Comparison of ENCODE assay signal across 15 cellular contexts in the genomic region with DNA sequence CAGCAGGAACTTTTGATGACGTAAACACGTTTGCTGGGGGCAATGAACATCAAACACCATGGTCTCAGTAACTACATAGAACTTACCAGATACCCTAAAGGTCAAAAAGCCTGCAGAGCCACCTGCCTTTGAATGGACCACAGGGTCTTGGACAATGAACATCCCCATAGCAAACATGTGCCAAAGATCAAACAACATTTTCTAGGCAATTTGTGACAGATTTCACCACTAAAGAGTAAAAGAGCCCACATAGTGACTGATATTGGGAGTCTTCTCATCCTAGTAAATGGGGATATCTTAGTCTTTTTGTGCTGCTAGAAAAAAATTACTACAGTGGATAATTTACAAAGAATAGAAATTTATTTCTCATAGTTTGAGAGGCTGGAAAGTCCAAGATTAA.
DNase-seq lines count a peak whose midpoint lies in the region; ATAC-seq and TF ChIP-seq lines count a peak whose summit lies in the region.
"Had no signal": no experiment of that assay in that cellular context is flagged by ENCODE, and none has a peak within 500 bp of the region (broad histone marks: within the 10 kb centered on the region; RNA-seq: fewer than 3 reads in every experiment).

No MANE protein-coding gene starts in this region.

- H3K27ac Mint-ChIP-seq in activated CD8-positive, alpha-beta T cell treated with anti-CD3 and anti-CD28 coated beads for 36 hours = peak overlapping the region; percentile 90
- no peak overlapping the region for H3K27ac Mint-ChIP-seq in activated CD8-positive, alpha-beta T cell treated with anti-CD3 and anti-CD28 coated beads, Interleukin-2, amount 10 ng/mL, durations not matched to agents 7 days and 5 days
- peak overlapping the region; percentile 79 for H3K27ac Mint-ChIP-seq in stimulated activated naive CD8-positive, alpha-beta T cell treated with anti-CD3 and anti-CD28 coated beads, Interleukin-15, Interleukin-2, amounts not matched to agents 100 ng/mL and 50 ng/mL, for 24 hours
- peak overlapping the region; percentile 42 for H3K27ac Mint-ChIP-seq in dendritic cell treated with granulocyte-macrophage colony-stimulating factor and Interleukin-4, amounts not matched to agents 40 ng/mL and 50 ng/mL, for 4 days
- H3K27ac Mint-ChIP-seq: GM23338, HFFc6 had no signal

- H3K27me3 Mint-ChIP-seq in activated CD8-positive, alpha-beta T cell treated with anti-CD3 and anti-CD28 coated beads for 36 hours = no peaks in the 10 kb centered on the region
- H3K27me3 Mint-ChIP-seq in activated CD8-positive, alpha-beta T cell treated with anti-CD3 and anti-CD28 coated beads, Interleukin-2, amount 10 ng/mL, durations not matched to agents 7 days and 5 days (ENCODE audit: low read depth) = peaks cover 10% of the 10 kb centered on the region
- peaks cover 17% of the 10 kb centered on the region for H3K27me3 Mint-ChIP-seq in stimulated activated naive CD8-positive, alpha-beta T cell treated with anti-CD3 and anti-CD28 coated beads, Interleukin-15, Interleukin-2, amounts not matched to agents 100 ng/mL and 50 ng/mL, for 24 hours
- no peaks in the 10 kb centered on the region for H3K27me3 Mint-ChIP-seq in dendritic cell treated with granulocyte-macrophage colony-stimulating factor and Interleukin-4, amounts not matched to agents 40 ng/mL and 50 ng/mL, for 4 days
- H3K27me3 Mint-ChIP-seq: CD4-positive, alpha-beta memory T cell had no signal

- H3K4me1 Mint-ChIP-seq in activated CD8-positive, alpha-beta T cell treated with anti-CD3 and anti-CD28 coated beads for 36 hours (ENCODE audit: low read depth) = peaks cover 15% of the 10 kb centered on the region
- H3K4me1 Mint-ChIP-seq in activated CD8-positive, alpha-beta T cell treated with anti-CD3 and anti-CD28 coated beads, Interleukin-2, amount 10 ng/mL, durations not matched to agents 7 days and 5 days (ENCODE audit: low read depth) = peaks cover 5% of the 10 kb centered on the region
- peaks cover 18% of the 10 kb centered on the region for H3K4me1 Mint-ChIP-seq in stimulated activated naive CD8-positive, alpha-beta T cell treated with anti-CD3 and anti-CD28 coated beads, Interleukin-15, Interleukin-2, amounts not matched to agents 100 ng/mL and 50 ng/mL, for 24 hours (ENCODE audit: low read depth)
- H3K4me1 Mint-ChIP-seq in dendritic cell treated with granulocyte-macrophage colony-stimulating factor and Interleukin-4, amounts not matched to agents 40 ng/mL and 50 ng/mL, for 4 days (ENCODE audit: low read depth) = peaks cover 30% of the 10 kb centered on the region
- H3K4me1 Mint-ChIP-seq: CD4-positive, alpha-beta memory T cell had no signal

- H3K4me3 Mint-ChIP-seq in activated CD8-positive, alpha-beta T cell treated with anti-CD3 and anti-CD28 coated beads for 36 hours = no peak overlapping the region
- H3K4me3 Mint-ChIP-seq in activated CD8-positive, alpha-beta T cell treated with anti-CD3 and anti-CD28 coated beads, Interleukin-2, amount 10 ng/mL, durations not matched to agents 7 days and 5 days = no peak overlapping the region
- H3K4me3 Mint-ChIP-seq in stimulated activated naive CD8-positive, alpha-beta T cell treated with anti-CD3 and anti-CD28 coated beads, Interleukin-15, Interleukin-2, amounts not matched to agents 100 ng/mL and 50 ng/mL, for 24 hours = no peak overlapping the region
- no peak overlapping the region for H3K4me3 Mint-ChIP-seq in dendritic cell treated with granulocyte-macrophage colony-stimulating factor and Interleukin-4, amounts not matched to agents 40 ng/mL and 50 ng/mL, for 4 days
- H3K4me3 Mint-ChIP-seq: CD4-positive, alpha-beta memory T cell; GM23338; HFFc6 had no signal

- DNase-seq in activated CD8-positive, alpha-beta T cell treated with anti-CD3 and anti-CD28 coated beads for 36 hours = no peak
- no peak for DNase-seq in activated CD8-positive, alpha-beta T cell treated with anti-CD3 and anti-CD28 coated beads, Interleukin-2, amount 10 ng/mL, durations not matched to agents 7 days and 5 days
- no peak for DNase-seq in stimulated activated naive CD8-positive, alpha-beta T cell treated with anti-CD3 and anti-CD28 coated beads, Interleukin-15, Interleukin-2, amounts not matched to agents 100 U/mL and 50 U/mL, for 24 hours
- no peak for DNase-seq in activated CD8-positive, alpha-beta memory T cell treated with anti-CD3 and anti-CD28 coated beads, Interleukin-2, amount 50 U/mL, for 48 hours
- DNase-seq in NCI-H510A (lab: John Stamatoyannopoulos, UW) = no peak
- DNase-seq: CD4-positive, alpha-beta memory T cell; DMS153; DMS79; GDM1; HFFc6 had no signal

- no peaks in the 10 kb centered on the region for H3K36me3 Mint-ChIP-seq in activated CD8-positive, alpha-beta T cell treated with anti-CD3 and anti-CD28 coated beads for 36 hours (ENCODE audit: low read depth)
- H3K36me3 Mint-ChIP-seq in activated CD8-positive, alpha-beta T cell treated with anti-CD3 and anti-CD28 coated beads, Interleukin-2, amount 10 ng/mL, durations not matched to agents 7 days and 5 days (ENCODE audit: low read depth) = no peaks in the 10 kb centered on the region
- H3K36me3 Mint-ChIP-seq in stimulated activated naive CD8-positive, alpha-beta T cell treated with anti-CD3 and anti-CD28 coated beads, Interleukin-15, Interleukin-2, amounts not matched to agents 100 ng/mL and 50 ng/mL, for 24 hours (ENCODE audit: low read depth) = no peaks in the 10 kb centered on the region
- H3K36me3 Mint-ChIP-seq in dendritic cell treated with granulocyte-macrophage colony-stimulating factor and Interleukin-4, amounts not matched to agents 40 ng/mL and 50 ng/mL, for 4 days (ENCODE audit: low read depth) = peaks cover 12% of the 10 kb centered on the region
- H3K36me3 Mint-ChIP-seq: CD4-positive, alpha-beta memory T cell had no signal

- ATAC-seq in activated CD8-positive, alpha-beta T cell treated with anti-CD3 and anti-CD28 coated beads for 36 hours = no peak
- ATAC-seq in activated CD8-positive, alpha-beta T cell treated with anti-CD3 and anti-CD28 coated beads, Interleukin-2, amount 10 ng/mL, durations not matched to agents 7 days and 5 days = no peak
- no peak for ATAC-seq in stimulated activated naive CD8-positive, alpha-beta T cell treated with anti-CD3 and anti-CD28 coated beads, Interleukin-15, Interleukin-2, amounts not matched to agents 100 U/mL and 50 U/mL, for 24 hours
- ATAC-seq: A549, GM23338, HCT116 had no signal

- no peaks in the 10 kb centered on the region for H3K9me3 Mint-ChIP-seq in activated CD8-positive, alpha-beta T cell treated with anti-CD3 and anti-CD28 coated beads for 36 hours
- no peaks in the 10 kb centered on the region for H3K9me3 Mint-ChIP-seq in activated CD8-positive, alpha-beta T cell treated with anti-CD3 and anti-CD28 coated beads, Interleukin-2, amount 10 ng/mL, durations not matched to agents 7 days and 5 days (ENCODE audit: insufficient read depth)
- H3K9me3 Mint-ChIP-seq in stimulated activated naive CD8-positive, alpha-beta T cell treated with anti-CD3 and anti-CD28 coated beads, Interleukin-15, Interleukin-2, amounts not matched to agents 100 ng/mL and 50 ng/mL, for 24 hours = no peaks in the 10 kb centered on the region
- no peaks in the 10 kb centered on the region for H3K9me3 Mint-ChIP-seq in dendritic cell treated with granulocyte-macrophage colony-stimulating factor and Interleukin-4, amounts not matched to agents 40 ng/mL and 50 ng/mL, for 4 days
- H3K9me3 Mint-ChIP-seq: CD4-positive, alpha-beta memory T cell; GM23338; HFFc6 had no signal

- CTCF ChIA-PET in activated CD8-positive, alpha-beta T cell treated with anti-CD3 and anti-CD28 coated beads for 36 hours (lab: Charles Lee) = interaction anchor here (1.2 kb wide), 1 partner anchor 27 kb away, joined by 3 read pairs; no protein-coding TSS in a partner anchor
- CTCF ChIA-PET in activated CD8-positive, alpha-beta T cell treated with anti-CD3 and anti-CD28 coated beads, Interleukin-2, amount 10 ng/mL, durations not matched to agents 7 days and 5 days (lab: Charles Lee) = interaction anchor here (1.4 kb wide), 1 partner anchor 12 kb away, joined by 5 read pairs; no protein-coding TSS in a partner anchor

- no peak for TF ChIP-seq CTCF in activated CD8-positive, alpha-beta T cell treated with anti-CD3 and anti-CD28 coated beads for 36 hours (IDR thresholded peaks at IDR 0.05)

- intact Hi-C loops in activated CD8-positive, alpha-beta T cell treated with anti-CD3 and anti-CD28 coated beads for 36 hours (cut with micrococcal nuclease) = no loop called here
- intact Hi-C loops in dendritic cell treated with granulocyte-macrophage colony-stimulating factor and Interleukin-4, amounts not matched to agents 40 ng/mL and 50 ng/mL, for 4 days (cut with micrococcal nuclease) = no loop called here

- POLR2A ChIA-PET in activated CD8-positive, alpha-beta T cell treated with anti-CD3 and anti-CD28 coated beads for 36 hours (lab: Charles Lee) = interaction anchor here (1.2 kb wide), 1 partner anchor 28 kb away, joined by 3 read pairs; no protein-coding TSS in a partner anchor
- POLR2A ChIA-PET in activated CD8-positive, alpha-beta T cell treated with anti-CD3 and anti-CD28 coated beads, Interleukin-2, amount 10 ng/mL, durations not matched to agents 7 days and 5 days (lab: Charles Lee) = no interaction called here
